23 cellular contexts compared by ENCODE assay signal in genomic region chr2:36616947-36617346, GRCh38.
"Had no signal": no experiment of that assay in that cellular context is flagged by ENCODE, and none has a peak within 500 bp of the region (broad histone marks: within the 10 kb centered on the region; RNA-seq: fewer than 3 reads in every experiment).

No MANE protein-coding gene starts in this region.

- H3K4me3 ChIP-seq: dorsolateral prefrontal cortex, heart left ventricle, mucosa of descending colon, ovary, right lobe of liver, stomach, upper lobe of left lung had no signal

- FAIRE-seq: colon, frontal cortex, small intestine had no signal

- ATAC-seq: activated CD4-positive, CD25-positive, alpha-beta regulatory T cell treated with anti-CD3 and anti-CD28 coated beads, Interleukin-2, amount 50 U/mL, for 24 hours; activated naive CD8-positive, alpha-beta T cell treated with anti-CD3 and anti-CD28 coated beads, Interleukin-2, amount 50 U/mL, for 24 hours; activated T-cell treated with anti-CD3 and anti-CD28 coated beads, Interleukin-2, amount 50 U/mL, for 4 hours; heart left ventricle; left ventricle myocardium superior; mucosa of descending colon; right lobe of liver had no signal

- DNase-seq: activated CD4-positive, alpha-beta T cell treated with anti-CD3 and anti-CD28 coated beads, Interleukin-2, amount 50 U/mL, for 1 hour; activated CD8-positive, alpha-beta memory T cell treated with anti-CD3 and anti-CD28 coated beads, Interleukin-2, amount 50 U/mL, for 4 hours; activated naive CD4-positive, alpha-beta T cell treated with anti-CD3 and anti-CD28 coated beads for 36 hours; activated naive CD8-positive, alpha-beta T cell treated with anti-CD3 and anti-CD28 coated beads, Interleukin-2, amount 50 U/mL, for 24 hours; activated T-cell treated with anti-CD3 and anti-CD28 coated beads, Interleukin-2, amount 50 U/mL, for 4 hours; aorta; brain microvascular endothelial cell; central memory CD4-positive, alpha-beta T cell; dorsolateral prefrontal cortex; erythroblast; heart left ventricle; left ventricle myocardium superior; mucosa of descending colon; naive B cell; ovary; right lobe of liver; small intestine; stimulated activated CD4-positive, alpha-beta T cell treated with anti-CD3 and anti-CD28 coated beads, Interleukin-4, amount 100 ng/mL, for 1 hour; stomach; upper lobe of left lung had no signal

- H3K36me3 ChIP-seq: brain microvascular endothelial cell, heart left ventricle, ovary, right lobe of liver, stomach, upper lobe of left lung had no signal

- H3K27me3 ChIP-seq: brain microvascular endothelial cell, dorsolateral prefrontal cortex, ovary, right lobe of liver, stomach, upper lobe of left lung had no signal

- H3K27ac ChIP-seq: brain microvascular endothelial cell, dorsolateral prefrontal cortex, heart left ventricle, ovary, right lobe of liver, stomach, upper lobe of left lung had no signal

- H3K9me3 ChIP-seq: heart left ventricle, mucosa of descending colon, ovary, right lobe of liver, stomach, upper lobe of left lung had no signal

- H3K4me1 ChIP-seq: heart left ventricle, right lobe of liver, stomach, upper lobe of left lung had no signal
